1 cellular context compared by ENCODE assay signal in the genomic region with DNA sequence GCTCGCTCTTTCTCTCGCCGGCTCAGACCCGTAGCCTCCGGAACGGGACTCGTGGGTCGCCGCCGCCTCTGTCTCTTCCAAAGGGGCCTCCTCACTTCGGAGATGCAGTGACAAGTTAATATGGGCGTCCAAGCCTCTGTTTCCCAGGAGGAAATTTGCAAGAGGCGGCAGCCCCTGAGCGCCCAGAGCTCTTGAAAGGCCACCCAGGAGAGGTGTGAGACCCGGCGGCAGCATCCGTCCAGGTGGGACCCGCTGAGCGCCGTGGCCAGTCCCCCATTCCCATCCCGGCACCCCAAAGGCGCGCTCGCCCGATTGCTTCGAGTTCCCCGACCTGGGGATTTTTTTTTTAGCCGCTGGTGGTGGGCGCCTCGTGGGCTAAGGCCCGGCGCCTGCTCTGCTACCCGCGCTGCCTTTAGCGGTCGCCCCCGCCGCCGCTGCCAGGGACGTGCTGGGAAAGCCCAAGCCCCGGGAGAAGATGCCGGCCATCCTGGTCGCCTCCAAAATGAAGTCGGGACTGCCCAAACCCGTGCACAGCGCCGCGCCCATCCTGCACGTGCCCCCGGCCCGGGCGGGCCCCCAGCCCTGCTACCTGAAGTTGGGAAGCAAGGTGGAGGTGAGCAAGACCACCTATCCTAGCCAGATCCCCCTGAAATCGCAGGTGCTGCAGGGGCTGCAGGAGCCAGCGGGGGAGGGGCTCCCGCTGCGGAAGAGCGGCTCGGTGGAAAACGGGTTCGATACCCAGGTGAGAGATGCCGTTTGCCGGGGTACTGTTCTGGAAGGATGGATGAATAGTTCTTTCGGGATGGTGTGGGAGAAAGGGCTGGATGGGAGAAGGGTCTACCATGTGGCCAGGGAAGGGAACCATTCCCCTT.
TF ChIP-seq lines count a peak whose summit lies in the region.

No MANE protein-coding gene starts in this region.

TF ChIP-seq in HepG2, 621 proteins besides CTCF, POLR2A, EP300 and RAD21 (continued from another document):
- TF ChIP-seq, protein P1, sequence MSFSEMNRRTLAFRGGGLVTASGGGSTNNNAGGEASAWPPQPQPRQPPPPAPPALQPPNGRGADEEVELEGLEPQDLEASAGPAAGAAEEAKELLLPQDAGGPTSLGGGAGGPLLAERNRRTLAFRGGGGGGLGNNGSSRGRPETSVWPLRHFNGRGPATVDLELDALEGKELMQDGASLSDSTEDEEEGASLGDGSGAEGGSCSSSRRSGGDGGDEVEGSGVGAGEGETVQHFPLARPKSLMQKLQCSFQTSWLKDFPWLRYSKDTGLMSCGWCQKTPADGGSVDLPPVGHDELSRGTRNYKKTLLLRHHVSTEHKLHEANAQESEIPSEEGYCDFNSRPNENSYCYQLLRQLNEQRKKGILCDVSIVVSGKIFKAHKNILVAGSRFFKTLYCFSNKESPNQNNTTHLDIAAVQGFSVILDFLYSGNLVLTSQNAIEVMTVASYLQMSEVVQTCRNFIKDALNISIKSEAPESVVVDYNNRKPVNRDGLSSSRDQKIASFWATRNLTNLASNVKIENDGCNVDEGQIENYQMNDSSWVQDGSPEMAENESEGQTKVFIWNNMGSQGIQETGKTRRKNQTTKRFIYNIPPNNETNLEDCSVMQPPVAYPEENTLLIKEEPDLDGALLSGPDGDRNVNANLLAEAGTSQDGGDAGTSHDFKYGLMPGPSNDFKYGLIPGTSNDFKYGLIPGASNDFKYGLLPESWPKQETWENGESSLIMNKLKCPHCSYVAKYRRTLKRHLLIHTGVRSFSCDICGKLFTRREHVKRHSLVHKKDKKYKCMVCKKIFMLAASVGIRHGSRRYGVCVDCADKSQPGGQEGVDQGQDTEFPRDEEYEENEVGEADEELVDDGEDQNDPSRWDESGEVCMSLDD (CRISPR knock-in tag; IDR thresholded peaks at IDR 0.05; ENCODE audit: borderline replicate concordance): no peak
- TF ChIP-seq, protein P2, sequence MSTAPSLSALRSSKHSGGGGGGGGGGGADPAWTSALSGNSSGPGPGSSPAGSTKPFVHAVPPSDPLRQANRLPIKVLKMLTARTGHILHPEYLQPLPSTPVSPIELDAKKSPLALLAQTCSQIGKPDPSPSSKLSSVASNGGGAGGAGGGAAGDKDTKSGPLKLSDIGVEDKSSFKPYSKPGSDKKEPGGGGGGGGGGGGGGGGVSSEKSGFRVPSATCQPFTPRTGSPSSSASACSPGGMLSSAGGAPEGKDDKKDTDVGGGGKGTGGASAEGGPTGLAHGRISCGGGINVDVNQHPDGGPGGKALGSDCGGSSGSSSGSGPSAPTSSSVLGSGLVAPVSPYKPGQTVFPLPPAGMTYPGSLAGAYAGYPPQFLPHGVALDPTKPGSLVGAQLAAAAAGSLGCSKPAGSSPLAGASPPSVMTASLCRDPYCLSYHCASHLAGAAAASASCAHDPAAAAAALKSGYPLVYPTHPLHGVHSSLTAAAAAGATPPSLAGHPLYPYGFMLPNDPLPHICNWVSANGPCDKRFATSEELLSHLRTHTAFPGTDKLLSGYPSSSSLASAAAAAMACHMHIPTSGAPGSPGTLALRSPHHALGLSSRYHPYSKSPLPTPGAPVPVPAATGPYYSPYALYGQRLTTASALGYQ (CRISPR knock-in tag; IDR thresholded peaks at IDR 0.05): no peak
- TF ChIP-seq ZNF761 (CRISPR knock-in tag; conservative IDR thresholded peaks at IDR 0.05) (no peak), ATAD3A (CRISPR knock-in tag; IDR thresholded peaks at IDR 0.05) (no peak)
